In genomic region chr10:86970887-86971145, GRCh38 we compare ENCODE assay signal across 10 cellular contexts. TPM values are rescaled to one million over a fixed set of nuclear protein-coding genes. Genes with fewer than 3 reads are reported as not detected.
DNase-seq lines count a peak whose midpoint lies in the region; ATAC-seq and TF ChIP-seq lines count a peak whose summit lies in the region.
"Had no signal": no experiment of that assay in that cellular context is flagged by ENCODE, and none has a peak within 500 bp of the region (broad histone marks: within the 10 kb centered on the region; RNA-seq: fewer than 3 reads in every experiment).

No MANE protein-coding gene starts in this region.

- no peak for ATAC-seq in effector memory CD8-positive, alpha-beta T cell (replicated peaks)
- ATAC-seq in naive B cell (ENCODE audit: low read depth in 2 of 2) (peak in 1 of 2 donors; percentile 20), GM21529 (IDR thresholded peaks at IDR 0.05; ENCODE audit: unreplicated experiment) (no peak), HG02798 (IDR thresholded peaks at IDR 0.05; ENCODE audit: poor library complexity, unreplicated experiment) (no peak)

- H3K27ac Mint-ChIP-seq in effector memory CD8-positive, alpha-beta T cell = peak overlapping the region; percentile 95
- H3K27ac Mint-ChIP-seq in naive B cell = peak overlapping the region in 5 of 6 donors; percentile 7 to 94 (median 82)

- DNase-seq in AG10803 (ENCODE audit: low read depth) (no peak), naive B cell (no peak), NCI-H1092 treated with DMSO at 0.1 percent for 48 hours (lab: John Stamatoyannopoulos, UW) (no peak), NCI-H774 (lab: John Stamatoyannopoulos, UW) (no peak)
- no peak for DNase-seq in effector memory CD8-positive, alpha-beta T cell
- DNase-seq: SIG-M5 had no signal

- peaks cover 21 to 25% of the 10 kb centered on the region in 2 donors for H3K4me1 Mint-ChIP-seq in effector memory CD8-positive, alpha-beta T cell (ENCODE audit: low read depth in 2 of 2)
- H3K4me1 Mint-ChIP-seq in naive B cell = peaks cover 21 to 38% (median 26%) of the 10 kb centered on the region in 3 donors

- H3K36me3 Mint-ChIP-seq in effector memory CD8-positive, alpha-beta T cell (ENCODE audit: insufficient read depth) = peaks cover 23% of the 10 kb centered on the region
- no peaks in the 10 kb centered on the region for H3K36me3 Mint-ChIP-seq in naive B cell

- H3K9me3 ChIP-seq in KOPT-K1 (ENCODE audit: insufficient read depth, low read length, poor library complexity, severe bottlenecking) = no peaks in the 10 kb centered on the region
- H3K9me3 ChIP-seq: neutrophil had no signal

- TF ChIP-seq CTCF in AG10803 (conservative IDR thresholded peaks at IDR 0.05; ENCODE audit: low read length) = no peak

- peak overlapping the region; percentile 50 for H3K27ac ChIP-seq in KOPT-K1 (ENCODE audit: low read depth, low read length, poor library complexity, severe bottlenecking)
- H3K27ac ChIP-seq: neutrophil had no signal

- H3K4me3 Mint-ChIP-seq in effector memory CD8-positive, alpha-beta T cell = peak overlapping the region; percentile 75 to 82
- H3K4me3 Mint-ChIP-seq in naive B cell = peak overlapping the region; percentile 83 to 95 (median 86)

- H3K27me3 Mint-ChIP-seq in effector memory CD8-positive, alpha-beta T cell = no peaks in the 10 kb centered on the region
- H3K27me3 Mint-ChIP-seq in naive B cell = peaks cover 8 to 24% (median 15%) of the 10 kb centered on the region in 3 donors

- H3K36me3 ChIP-seq in KOPT-K1 (ENCODE audit: insufficient read depth, low read length) = no peaks in the 10 kb centered on the region
- H3K36me3 ChIP-seq: neutrophil had no signal

- no peaks in the 10 kb centered on the region for H3K9me3 Mint-ChIP-seq in effector memory CD8-positive, alpha-beta T cell
- H3K9me3 Mint-ChIP-seq in naive B cell = peaks cover 0 to 4% (median 0%) of the 10 kb centered on the region in 7 donors

- peak overlapping the region; percentile 79 for H3K4me3 ChIP-seq in AG10803 (ENCODE audit: low read length)

RNA-seq across cellular contexts. Expression of gene ADIRF, which starts 2.5 kb away (rescaled TPM):
- polyA plus RNA-seq in naive B cell (ENCODE audit: low read depth in 6 of 6) = not detected

RNA-seq across cellular contexts. Expression of gene SNCG, which starts 12.4 kb away (rescaled TPM):
- polyA plus RNA-seq in naive B cell (ENCODE audit: low read depth in 6 of 6) = not detected

RNA-seq across cellular contexts. Expression of gene MMRN2, which starts 13.4 kb away (rescaled TPM):
- not detected for polyA plus RNA-seq in naive B cell (ENCODE audit: low read depth in 6 of 6)

RNA-seq across cellular contexts. Expression of gene FAM25A, which starts 49.3 kb away (rescaled TPM):
- not detected for polyA plus RNA-seq in naive B cell (ENCODE audit: low read depth in 6 of 6)
